8 cellular contexts compared by ENCODE assay signal in genomic region chr12:59595557-59596231, GRCh38. TPM values are rescaled to one million over a fixed set of nuclear protein-coding genes. Genes with fewer than 3 reads are reported as not detected.
A peak's percentile ranks its signal among the peaks of the same experiment; 100 is the strongest.
DNase-seq lines count a peak whose midpoint lies in the region; ATAC-seq, FAIRE-seq and TF ChIP-seq lines count a peak whose summit lies in the region.

TSS of gene SLC16A7 (plus strand) at chr12:59596029. CDS start at chr12:59704802, 108,773 bp downstream.

- H3K36me3 ChIP-seq in HepG2 (replicated peaks in 1 of 2; ENCODE audit: control insufficient read depth in 1 of 2, insufficient read depth in 2 of 2, low read length in 2 of 2) = no peaks in the 10 kb centered on the region

- H3K9me3 ChIP-seq in HepG2 (ENCODE audit: low read length) = no peaks in the 10 kb centered on the region

- peak; percentile 71 for ATAC-seq in GM19324 (IDR thresholded peaks at IDR 0.05; ENCODE audit: low FRiP score, unreplicated experiment)
- peak; percentile 43 for ATAC-seq in HG03457 (IDR thresholded peaks at IDR 0.05; ENCODE audit: unreplicated experiment)
- peak; percentile 86 for ATAC-seq in HepG2

- DNase-seq in AML-193 (lab: John Stamatoyannopoulos, UW) (peak; percentile 78 to 81), NCI-H526 treated with DMSO at 0.1 percent for 48 hours (lab: John Stamatoyannopoulos, UW) (peak; percentile 79), HepG2 (ENCODE audit: low spot score) (peak; percentile 39)
- DNase-seq in activated CD4-positive, alpha-beta T cell treated with anti-CD3 and anti-CD28 coated beads, Interleukin-2, amount 50 U/mL, for 24 hours (ENCODE audit: low read depth in 1 of 2, low spot score in 1 of 2) = peak; percentile 63 to 82
- DNase-seq in stimulated activated CD4-positive, alpha-beta T cell treated with anti-CD3 and anti-CD28 coated beads, Interleukin-2, amount 100 ng/mL, for 48 hours = peak; percentile 70 to 73

- peaks cover 6% of the 10 kb centered on the region for H3K36me3 Mint-ChIP-seq in dendritic cell treated with granulocyte-macrophage colony-stimulating factor and Interleukin-4, amounts not matched to agents 40 ng/mL and 50 ng/mL, for 4 days (ENCODE audit: low read depth)

- in situ Hi-C loops in HepG2 (cut with HindIII; ENCODE audit: extremely low pct_ligation_motif_present, low pct_unique_long_range_greater_than_20kb) = no loop called here

- TF ChIP-seq CTCF in HepG2 (CRISPR knock-in tag; IDR thresholded peaks at IDR 0.05) = no peak

- H3K4me3 ChIP-seq in HepG2 (replicated peaks in 1 of 3; ENCODE audit: insufficient read depth in 1 of 3, low read depth in 2 of 3, low read length in 3 of 3) = peak within 1 kb of the TSS; percentile 38 to 71 (median 69)

- peak within 1 kb of the TSS; percentile 57 for H3K9ac ChIP-seq in HepG2 (ENCODE audit: insufficient read depth, low read depth, low read length)

- H4K20me1 ChIP-seq in HepG2 (ENCODE audit: insufficient read depth, low read length) = no peaks in the 10 kb centered on the region

- TF ChIP-seq RAD21 in HepG2 (CRISPR knock-in tag; IDR thresholded peaks at IDR 0.05) = no peak

- H3K27ac Mint-ChIP-seq in dendritic cell treated with granulocyte-macrophage colony-stimulating factor and Interleukin-4, amounts not matched to agents 40 ng/mL and 50 ng/mL, for 4 days = peak within 1 kb of the TSS; percentile 84

- under 1% methylated on average over 20 of the region's 37 CpGs for WGBS in HepG2 (ENCODE audit: low lambda C conversion rate)

- POLR2A ChIA-PET in HepG2 (lab: Yijun Ruan, JAX) = no interaction called here

- intact Hi-C loops in dendritic cell treated with granulocyte-macrophage colony-stimulating factor and Interleukin-4, amounts not matched to agents 40 ng/mL and 50 ng/mL, for 4 days (cut with micrococcal nuclease) = loop anchor here (10.0 kb wide), 1 partner anchor 111 kb away; no protein-coding TSS in a partner anchor
- intact Hi-C loops in HepG2 (cut with micrococcal nuclease; ENCODE audit: unreplicated experiment) = loop anchor here (10.0 kb wide), 1 partner anchor 209 kb away; no protein-coding TSS in a partner anchor

- H3K4me3 Mint-ChIP-seq in dendritic cell treated with granulocyte-macrophage colony-stimulating factor and Interleukin-4, amounts not matched to agents 40 ng/mL and 50 ng/mL, for 4 days = peak within 1 kb of the TSS; percentile 80

- no peak for TF ChIP-seq POLR2A in HepG2 (IDR thresholded peaks at IDR 0.05; ENCODE audit: insufficient read depth in 1 of 2, low read depth in 2 of 2, low read length in 2 of 2)

- H3K79me2 ChIP-seq in HepG2 (ENCODE audit: insufficient read depth, low read length) = no peaks in the 10 kb centered on the region

- H3K27me3 ChIP-seq in HepG2 (ENCODE audit: control insufficient read depth in 1 of 2, insufficient read depth in 2 of 2, low read length in 2 of 2) = peaks cover 0 to 11% of the 10 kb centered on the region in 2 experiments; a peak in 1 of 5 replicates

- TF ChIP-seq EP300 in HepG2 (IDR thresholded peaks at IDR 0.05; ENCODE audit: low read depth in 2 of 2, low read length in 2 of 2) (no peak), HepG2 (CRISPR knock-in tag; IDR thresholded peaks at IDR 0.05; ENCODE audit: borderline replicate concordance) (no peak)

- H3K4me1 ChIP-seq in HepG2 (ENCODE audit: insufficient read depth, low read length) = peaks cover 8% of the 10 kb centered on the region; the same call in 1 of the 2 replicates

- BruUV-seq in HepG2 (replicated peaks; lab: Mats Ljungman, UMichigan) = no TSS peak

- peak within 1 kb of the TSS; percentile 98 for H3K4me2 ChIP-seq in HepG2 (ENCODE audit: low read depth, low read length)

- H3K9me3 Mint-ChIP-seq in dendritic cell treated with granulocyte-macrophage colony-stimulating factor and Interleukin-4, amounts not matched to agents 40 ng/mL and 50 ng/mL, for 4 days = no peaks in the 10 kb centered on the region

- CTCF ChIA-PET in HepG2 (lab: Yijun Ruan, JAX; ENCODE audit: low intra/inter-chr PET ratio, low total read pairs) = no interaction called here

- peaks cover 4% of the 10 kb centered on the region for H3K27me3 Mint-ChIP-seq in dendritic cell treated with granulocyte-macrophage colony-stimulating factor and Interleukin-4, amounts not matched to agents 40 ng/mL and 50 ng/mL, for 4 days

- peak within 1 kb of the TSS; percentile 52 for H2AFZ ChIP-seq in HepG2 (ENCODE audit: low read length)

- H3K27ac ChIP-seq in HepG2 (ENCODE audit: extremely low read length, insufficient read depth, low read length) = peak within 1 kb of the TSS; percentile 24

- FAIRE-seq in HepG2 (lab: Jason Lieb, UNC) = no peak

- H3K4me1 Mint-ChIP-seq in dendritic cell treated with granulocyte-macrophage colony-stimulating factor and Interleukin-4, amounts not matched to agents 40 ng/mL and 50 ng/mL, for 4 days (ENCODE audit: low read depth) = peaks cover 35% of the 10 kb centered on the region

TF ChIP-seq in HepG2, 621 proteins besides CTCF, POLR2A, EP300 and RAD21 (continues in another document):
- TF ChIP-seq NR2F1 (CRISPR knock-in tag; IDR thresholded peaks at IDR 0.05) (no peak), TAF1 (CRISPR knock-in tag; IDR thresholded peaks at IDR 0.05) (peak; percentile 39; the same call in 1 of the 2 replicates), MAFK (conservative IDR thresholded peaks at IDR 0.05 in 1 of 2, IDR thresholded peaks at IDR 0.05 in 1 of 2; ENCODE audit: low read length in 2 of 2) (no peak), RFX5 (IDR thresholded peaks at IDR 0.05; ENCODE audit: low read depth, low read length) (no peak), ZNF740 (CRISPR knock-in tag; IDR thresholded peaks at IDR 0.05) (no peak), ZNF430 (CRISPR knock-in tag; IDR thresholded peaks at IDR 0.05) (no peak), PATZ1 (CRISPR knock-in tag; IDR thresholded peaks at IDR 0.05) (peak; percentile 62; the same call in 1 of the 2 replicates)

RNA-seq across cellular contexts. Expression of gene SLC16A7, which starts in this region (rescaled TPM):
- 1.3 TPM in 2 replicates for total RNA-seq in HepG2 (2016; rRNA removed; fragmentation: Illumina TruSeq; extraction: Trizol)
- total RNA-seq in HepG2 (2016; cell fraction: cytosol; rRNA removed; fragmentation: Illumina TruSeq; extraction: Trizol; ENCODE audit: low read depth) = 0.10 and 0.18 TPM in 2 replicates
- total RNA-seq in HepG2 (2016; cell fraction: insoluble cytoplasmic fraction; rRNA removed; fragmentation: Illumina TruSeq; extraction: Trizol) = 1.4 and 1.5 TPM in 2 replicates
- total RNA-seq in HepG2 (2016; cell fraction: membrane; rRNA removed; fragmentation: Illumina TruSeq; extraction: Trizol) = 0.45 and 0.46 TPM in 2 replicates
- total RNA-seq in HepG2 (2016; cell fraction: nucleus; rRNA removed; fragmentation: Illumina TruSeq; extraction: Trizol) = 1.6 and 2.1 TPM in 2 replicates
- polyA plus RNA-seq in HepG2 (2011; rRNA removed) = 0.99 and 1.6 TPM in 2 replicates
- polyA plus RNA-seq in HepG2 (2011; cell fraction: cytosol; rRNA removed) = 0.79 and 0.86 TPM in 2 replicates
- polyA plus RNA-seq in HepG2 (2011; cell fraction: nucleus; rRNA removed) = 0.53 and 0.55 TPM in 2 replicates
- 0.19 and 1.5 TPM in 2 replicates for polyA plus RNA-seq in HepG2 (2012)
- 0.02 and 0.10 TPM in 2 replicates for polyA plus RNA-seq in HepG2 (2016; cell fraction: cytosol; fragmentation: Illumina TruSeq; extraction: Trizol; ENCODE audit: low read depth)
- 0.19 and 0.42 TPM in 2 replicates for polyA plus RNA-seq in HepG2 (2016; cell fraction: insoluble cytoplasmic fraction; fragmentation: Illumina TruSeq; extraction: Trizol; ENCODE audit: low read depth)
- polyA plus RNA-seq in HepG2 (2016; cell fraction: membrane; fragmentation: Illumina TruSeq; extraction: Trizol; ENCODE audit: low read depth) = 0.17 TPM in 1 of 2 replicates, not detected in the other
- 0.39 and 0.55 TPM in 2 replicates for polyA plus RNA-seq in HepG2 (2016; cell fraction: nucleus; fragmentation: Illumina TruSeq; extraction: Trizol; ENCODE audit: insufficient read depth, low read depth)
- 6.9 and 63.8 TPM in 2 replicates for polyA minus RNA-seq in HepG2 (2011; rRNA and poly(A)+ RNA removed; ENCODE audit: low replicate concordance)
- polyA minus RNA-seq in HepG2 (2011; cell fraction: cytosol; rRNA and poly(A)+ RNA removed) = 2.7 and 4.1 TPM in 2 replicates
- 8.6 and 9.3 TPM in 2 replicates for polyA minus RNA-seq in HepG2 (2011; cell fraction: nucleus; rRNA and poly(A)+ RNA removed)

Comparison
In these comparisons a context has a peak if more than half of its experiments do, and no peak if none do; other contexts are left out.
1. Peak in every context shown above with its lines: DNase-seq, ATAC-seq, H3K4me3 ChIP-seq and H3K27ac ChIP-seq.